In genomic region chr22:41584881-41585280, GRCh38 we compare ENCODE assay signal across 22 cellular contexts.
"Had no signal": no experiment of that assay in that cellular context is flagged by ENCODE, and none has a peak within 500 bp of the region (broad histone marks: within the 10 kb centered on the region; RNA-seq: fewer than 3 reads in every experiment).

No MANE protein-coding gene starts in this region.

- H3K36me3 ChIP-seq: right atrium auricular region, uterus had no signal

- H3K27me3 ChIP-seq: esophagus squamous epithelium, gastroesophageal sphincter, right atrium auricular region, suprapubic skin, thyroid gland, uterus had no signal

- H3K27me3 Mint-ChIP-seq: effector memory CD8-positive, alpha-beta T cell; naive B cell; type B pancreatic cell had no signal

- H3K4me1 ChIP-seq: uterus had no signal

- H3K27ac ChIP-seq: coronary artery, gastroesophageal sphincter, left ventricle myocardium inferior, right atrium auricular region, suprapubic skin, thyroid gland, uterus had no signal

- H3K4me1 Mint-ChIP-seq: nephron had no signal

- H3K4me3 Mint-ChIP-seq: effector memory CD8-positive, alpha-beta T cell; nephron; type B pancreatic cell had no signal

- H3K9me3 ChIP-seq: esophagus squamous epithelium, gastroesophageal sphincter, left ventricle myocardium inferior, right atrium auricular region, suprapubic skin, thyroid gland, uterus had no signal

- H3K9me3 Mint-ChIP-seq: effector memory CD8-positive, alpha-beta T cell; naive B cell; nephron; type B pancreatic cell had no signal

- H3K4me3 ChIP-seq: coronary artery, esophagus squamous epithelium, gastroesophageal sphincter, left ventricle myocardium inferior, lung, right atrium auricular region, suprapubic skin, thyroid gland, uterus had no signal

- DNase-seq: effector memory CD8-positive, alpha-beta T cell; esophagus squamous epithelium; foreskin fibroblast; glutamatergic neuron; kidney; left cardiac atrium; left ventricle myocardium inferior; mesenchymal stem cell; midbrain; naive B cell; small intestine; stimulated activated CD4-positive, alpha-beta T cell treated with anti-CD3 and anti-CD28 coated beads, Interleukin-12 subunit alpha, Interleukin-12 subunit beta, amount 100 ng/mL, for 4 hours; stimulated activated naive CD4-positive, alpha-beta T cell treated with Interleukin-2 at 50 U/mL for 16 hours; thyroid gland; uterus had no signal

- H3K27ac Mint-ChIP-seq: type B pancreatic cell had no signal
